Comparison of ENCODE assay signal across 28 cellular contexts in the genomic region with DNA sequence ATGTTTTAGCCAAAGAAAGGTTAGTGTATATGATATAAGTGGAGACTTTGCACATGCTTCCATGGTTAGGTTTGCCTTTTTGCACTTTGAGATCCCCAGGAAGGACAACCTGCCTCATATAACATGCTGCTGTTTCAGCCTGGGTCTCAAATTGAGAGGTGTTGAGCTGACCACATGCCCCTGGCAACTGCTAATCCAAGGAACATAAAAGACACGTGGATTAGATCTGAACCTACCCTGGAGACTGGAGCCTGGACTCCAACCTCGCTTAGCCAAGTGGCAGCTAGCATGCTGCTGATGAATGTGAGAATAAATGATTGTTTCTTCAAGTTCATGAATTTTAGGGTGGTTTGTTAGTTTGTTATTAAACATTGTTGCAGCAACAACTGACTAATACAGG.
"Had no signal": no experiment of that assay in that cellular context is flagged by ENCODE, and none has a peak within 500 bp of the region (broad histone marks: within the 10 kb centered on the region; RNA-seq: fewer than 3 reads in every experiment).

No MANE protein-coding gene starts in this region.

- H3K27me3 ChIP-seq: adrenal gland, body of pancreas, brain microvascular endothelial cell, breast epithelium had no signal

- H3K9me3 ChIP-seq: adrenal gland, body of pancreas, breast epithelium had no signal

- DNase-seq: activated B cell treated with CpG ODN at 0.5 μM for 24 hours; activated CD4-positive, alpha-beta memory T cell treated with anti-CD3 and anti-CD28 coated beads, Interleukin-2, amount 10 ng/mL, durations not matched to agents 7 days and 5 days; activated CD4-positive, alpha-beta T cell treated with anti-CD3 and anti-CD28 coated beads for 1 hour; activated CD4-positive, alpha-beta T cell treated with anti-CD3 and anti-CD28 coated beads for 36 hours; activated CD4-positive, alpha-beta T cell treated with anti-CD3 and anti-CD28 coated beads for 48 hours; activated CD4-positive, alpha-beta T cell treated with anti-CD3 and anti-CD28 coated beads, Interleukin-2, amount 10 ng/mL, durations not matched to agents 7 days and 5 days; activated CD4-positive, alpha-beta T cell treated with anti-CD3 and anti-CD28 coated beads, Interleukin-2, amount 50 U/mL, for 48 hours; activated CD8-positive, alpha-beta memory T cell treated with anti-CD3 and anti-CD28 coated beads for 24 hours; activated CD8-positive, alpha-beta memory T cell treated with anti-CD3 and anti-CD28 coated beads, Interleukin-2, amount 10 ng/mL, durations not matched to agents 7 days and 5 days; activated CD8-positive, alpha-beta memory T cell treated with anti-CD3 and anti-CD28 coated beads, Interleukin-2, amount 50 U/mL, for 48 hours; activated CD8-positive, alpha-beta T cell treated with anti-CD3 and anti-CD28 coated beads, Interleukin-2, amount 10 ng/mL, durations not matched to agents 7 days and 5 days; activated effector memory CD4-positive, alpha-beta T cell treated with Interleukin-2 at 50 U/mL for 16 hours; activated gamma-delta T cell; activated naive CD4-positive, alpha-beta T cell treated with anti-CD3 and anti-CD28 coated beads, Interleukin-2, amount 10 ng/mL, durations not matched to agents 7 days and 5 days; activated naive CD4-positive, alpha-beta T cell treated with Interleukin-2 at 50 U/mL for 16 hours; activated naive CD8-positive, alpha-beta T cell treated with anti-CD3 and anti-CD28 coated beads for 36 hours; activated T-cell treated with anti-CD3 and anti-CD28 coated beads, Interleukin-2, amount 50 U/mL, for 24 hours; activated T-cell treated with anti-CD3 and anti-CD28 coated beads, Interleukin-2, amount 50 U/mL, for 48 hours; adrenal gland; amniotic stem cell; aorta; body of pancreas; brain microvascular endothelial cell; central memory CD4-positive, alpha-beta T cell; T-helper 2 cell; T-helper 9 cell had no signal

- H3K4me1 ChIP-seq: adrenal gland, body of pancreas, breast epithelium had no signal

- H3K4me3 ChIP-seq: adrenal gland, body of pancreas, breast epithelium had no signal

- ATAC-seq: activated CD4-positive, alpha-beta T cell treated with anti-CD3 and anti-CD28 coated beads for 36 hours; activated CD8-positive, alpha-beta memory T cell treated with anti-CD3 and anti-CD28 coated beads, Interleukin-2, amount 10 ng/mL, durations not matched to agents 7 days and 5 days; activated CD8-positive, alpha-beta T cell treated with anti-CD3 and anti-CD28 coated beads, Interleukin-2, amount 10 ng/mL, durations not matched to agents 7 days and 5 days; activated naive CD4-positive, alpha-beta T cell treated with anti-CD3 and anti-CD28 coated beads, Interleukin-2, amount 50 U/mL, for 72 hours; body of pancreas had no signal

- H3K36me3 ChIP-seq: adrenal gland, brain microvascular endothelial cell, breast epithelium had no signal
